ENCODE assay signal across 10 cellular contexts in the genomic region with DNA sequence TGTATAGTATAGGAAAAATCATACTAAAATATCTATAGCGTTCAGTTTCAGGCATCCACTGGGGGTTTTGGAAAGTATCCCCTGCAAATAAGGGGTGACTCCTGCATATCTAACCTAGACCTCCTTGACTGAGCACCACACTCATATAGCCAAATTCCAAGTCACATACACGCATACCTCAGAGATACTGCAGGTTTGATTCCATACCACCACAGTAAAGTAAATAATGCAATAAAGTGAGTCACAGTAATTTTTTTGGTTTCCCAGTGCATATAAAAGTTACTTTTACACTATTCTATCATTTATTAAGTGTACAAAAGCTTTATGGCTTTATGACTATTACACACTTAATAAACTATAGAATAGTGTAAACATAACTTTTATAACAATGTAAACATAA.
"Had no signal": no experiment of that assay in that cellular context is flagged by ENCODE, and none has a peak within 500 bp of the region (broad histone marks: within the 10 kb centered on the region; RNA-seq: fewer than 3 reads in every experiment).

No MANE protein-coding gene starts in this region.

- DNase-seq: GM23248, GOT3, H7, HFFc6, IMR-90, KG1 had no signal

- H3K4me3 ChIP-seq: GM23248, HAP-1, K562 had no signal

- ATAC-seq: HCT116, K562 had no signal

- H3K9ac ChIP-seq: GM23248 had no signal

- H3K27ac ChIP-seq: GM23248, HL-60 had no signal

- H3K36me3 ChIP-seq: HAP-1 had no signal

- H2AFZ ChIP-seq: GM23248 had no signal

- H3K9me3 ChIP-seq: HAP-1 had no signal
